ENCODE assay signal across 8 cellular contexts in genomic region chr17:32319548-32319905, GRCh38. TPM values are rescaled to one million over a fixed set of nuclear protein-coding genes. Genes with fewer than 3 reads are reported as not detected.
A peak's percentile ranks its signal among the peaks of the same experiment; 100 is the strongest.
DNase-seq lines count a peak whose midpoint lies in the region; ATAC-seq, FAIRE-seq and TF ChIP-seq lines count a peak whose summit lies in the region.

No MANE protein-coding gene starts in this region.

- H3K14ac ChIP-seq in H1 (ENCODE audit: insufficient read length), result no peak overlapping the region

- no peaks in the 10 kb centered on the region for H3K23me2 ChIP-seq in H1 (ENCODE audit: low read depth, low read length)

- no peak overlapping the region for H2BK12ac ChIP-seq in H1 (ENCODE audit: low read depth, low read length)

- H3K36me3 ChIP-seq in H1 (ENCODE audit: control insufficient read depth in 2 of 4, insufficient read depth in 4 of 4, low read length in 3 of 4), result peaks cover 0 to 5% (median 0%) of the 10 kb centered on the region in 4 experiments; a peak in 1 of 8 replicates

- no peak overlapping the region for H2AK5ac ChIP-seq in H1 (ENCODE audit: low read depth, low read length)

- H3K9ac ChIP-seq in H1 (replicated peaks in 1 of 4; ENCODE audit: extremely low read depth in 1 of 4, low read depth in 3 of 4, low read length in 3 of 4), result no peak overlapping the region

- no peaks in the 10 kb centered on the region for H3K79me1 ChIP-seq in H1 (ENCODE audit: low read depth, low read length)

- peak; percentile 79 for ATAC-seq in HG02970 (IDR thresholded peaks at IDR 0.05; ENCODE audit: low FRiP score, unreplicated experiment)

- H2BK120ac ChIP-seq in H1 (replicated peaks; ENCODE audit: low read depth, low read length), result no peak overlapping the region

- H3K79me2 ChIP-seq in H1 (ENCODE audit: control insufficient read depth in 1 of 2, insufficient read depth in 2 of 2, low read length in 2 of 2), result no peaks in the 10 kb centered on the region

- no peak overlapping the region for H3K4me3 ChIP-seq in H1 (ENCODE audit: extremely low read depth in 1 of 4, insufficient read depth in 2 of 4, low read depth in 3 of 4, low read length in 4 of 4)

- no peak overlapping the region for H2BK20ac ChIP-seq in H1 (ENCODE audit: low read length)

- TF ChIP-seq CTCF in H1 (IDR thresholded peaks at IDR 0.05; ENCODE audit: control extremely low read depth in 1 of 3, insufficient read depth in 1 of 3, low read depth in 1 of 3, low read length in 3 of 3), result peak; percentile 96 to 99 (median 99)

- no peak overlapping the region for H3K4ac ChIP-seq in H1 (replicated peaks; ENCODE audit: insufficient read length, low read depth, low read length)

- no peaks in the 10 kb centered on the region for H3K27me3 ChIP-seq in H1 (replicated peaks in 1 of 4; ENCODE audit: control insufficient read depth in 3 of 4, extremely low read depth in 1 of 4, insufficient read depth in 3 of 4, low read length in 3 of 4)

- POLR2A ChIA-PET in H1 (lab: Charles Lee; ENCODE audit: partially characterized antibody), result interaction anchor here (0.8 kb wide), 1 partner anchor 29 kb away, joined by 3 read pairs; no protein-coding TSS in a partner anchor

- no peaks in the 10 kb centered on the region for H4K20me1 ChIP-seq in H1 (replicated peaks in 1 of 2; ENCODE audit: control insufficient read depth in 1 of 2, insufficient read depth in 2 of 2, low read length in 2 of 2)

- peak; percentile 14 to 33 for DNase-seq in NCI-H187 (lab: John Stamatoyannopoulos, UW)
- DNase-seq in NCI-H187 treated with DMSO at 0.1 percent for 48 hours (lab: John Stamatoyannopoulos, UW), result no peak
- DNase-seq in NCI-H82 treated with DMSO at 0.1 percent for 48 hours (lab: John Stamatoyannopoulos, UW; ENCODE audit: unreplicated experiment), result peak; percentile 26
- peak; percentile 28 to 53 for DNase-seq in activated CD8-positive, alpha-beta memory T cell treated with anti-CD3 and anti-CD28 coated beads for 1 hour (ENCODE audit: extremely low read depth in 1 of 2, low read depth in 1 of 2)
- peak; percentile 47 to 98 for DNase-seq in H1 (ENCODE audit: low read depth in 1 of 2, low spot score in 2 of 2)
- peak; percentile 38 for DNase-seq in middle frontal gyrus (ENCODE audit: extremely low spot score, low spot score)
- DNase-seq in stimulated activated CD8-positive, alpha-beta memory T cell treated with anti-CD3 and anti-CD28 coated beads, Interleukin-7, amount 100 ng/mL, for 24 hours (ENCODE audit: low read depth), result peak; percentile 68

- no peak overlapping the region for H2AFZ ChIP-seq in H1 (ENCODE audit: low read length)

- TF ChIP-seq POLR2A in H1 (IDR thresholded peaks at IDR 0.05; ENCODE audit: control extremely low read depth in 1 of 2, low read depth in 2 of 2, low read length in 2 of 2), result no peak

- no peak overlapping the region for H3K4me2 ChIP-seq in H1 (ENCODE audit: insufficient read depth in 1 of 2, low read depth in 2 of 2, low read length in 2 of 2)

- H3K23ac ChIP-seq in H1 (ENCODE audit: insufficient read length), result no peak overlapping the region

- no peak overlapping the region for H2BK15ac ChIP-seq in H1 (ENCODE audit: low read length)

- WGBS in H1 (ENCODE audit: extremely low coverage in 1 of 2, insufficient coverage in 1 of 2, insufficient read length in 1 of 2, insufficient replicate concordance in 2 of 2, low coverage in 1 of 2, low lambda C conversion rate in 2 of 2, missing lambda C conversion rate in 1 of 2), 2 experiments, result 19% methylated on average over 5 of the region's 5 CpGs; no CpG with 5 or more reads in 1 of the 2 experiments

- H3K18ac ChIP-seq in H1 (ENCODE audit: extremely low read depth, low read length), result no peak overlapping the region

- no peaks in the 10 kb centered on the region for H3K9me3 ChIP-seq in H1 (ENCODE audit: insufficient read depth in 2 of 2, low read depth in 1 of 2, low read length in 1 of 2)

- CTCF ChIA-PET in H1 (lab: Charles Lee; ENCODE audit: partially characterized antibody), result interaction anchor here (0.6 to 13.3 kb wide), 33 partner anchors 9 to 405 kb away, joined by 3 to 170 read pairs (median 5); partner anchors contain the start of genes PSMD11, RHBDL3 and ZNF207

- peak; percentile 98 for TF ChIP-seq RAD21 in H1 (IDR thresholded peaks at IDR 0.05 in 1 of 2, conservative IDR thresholded peaks at IDR 0.05 in 1 of 2; ENCODE audit: low read depth in 2 of 2, low read length in 2 of 2)

- peak in 1 of 2 experiments; percentile 94; a peak in 1 of 3 replicates for TF ChIP-seq EP300 in H1 (IDR thresholded peaks at IDR 0.05; ENCODE audit: borderline replicate concordance in 1 of 2, low read depth in 2 of 2, low read length in 2 of 2)

- no peak overlapping the region for H4K91ac ChIP-seq in H1 (replicated peaks; ENCODE audit: insufficient read length, low read length)

- H3K56ac ChIP-seq in H1 (replicated peaks; ENCODE audit: insufficient read length, low read depth, low read length), result no peak overlapping the region

- H4K8ac ChIP-seq in H1 (ENCODE audit: extremely low read depth, insufficient read depth, low read length), result no peak overlapping the region

- H3K4me1 ChIP-seq in H1 (replicated peaks in 1 of 4; ENCODE audit: control insufficient read depth in 3 of 4, insufficient read depth in 4 of 4, low read length in 3 of 4), result peaks cover 0 to 15% (median 10%) of the 10 kb centered on the region in 4 experiments; a peak in 6 of 7 replicates

- no peak overlapping the region for H4K5ac ChIP-seq in H1 (ENCODE audit: insufficient read length, low read depth, low read length)

- H2BK5ac ChIP-seq in H1 (ENCODE audit: low read depth, low read length), result no peak overlapping the region

- FAIRE-seq in H1 (lab: Jason Lieb, UNC), result peak; percentile 60

- no peak overlapping the region for H3K27ac ChIP-seq in H1 (ENCODE audit: low read depth, low read length)

TF ChIP-seq in H1, 55 proteins besides CTCF, POLR2A, EP300 and RAD21:
- TF ChIP-seq MAX (IDR thresholded peaks at IDR 0.05) (0 out of 2 replicates have a peak, but pooled peaks have one; percentile 15), CBX8 (IDR thresholded peaks at IDR 0.05; ENCODE audit: borderline replicate concordance, low read depth, low read length) (no peak), GABPA (IDR thresholded peaks at IDR 0.05; ENCODE audit: borderline replicate concordance, insufficient read depth, low read length) (peak; percentile 56; the same call in 1 of the 2 replicates)

RNA-seq across cellular contexts. Expression of gene C17orf75, which starts 22.4 kb away (rescaled TPM):
- 35.4 and 42.6 TPM in 2 replicates for total RNA-seq in H1 (2021; fragmentation: NEBNext Ultra II Directional; extraction: Animal tissue kit (Norgen Biotek cat#: 25700))
- 12.0 and 15.8 TPM in 2 replicates for polyA plus RNA-seq in H1 (2011; rRNA removed)
- polyA plus RNA-seq in H1 (2011; cell fraction: cytosol; rRNA removed), result 28.3 TPM
- polyA plus RNA-seq in H1 (2011; cell fraction: nucleus; rRNA removed), result 17.9 TPM
- 27.6 to 38.1 TPM (median 37.1 TPM) in 4 replicates for polyA plus RNA-seq in H1 (2012, experiment 1 of 2)
- polyA plus RNA-seq in H1 (2012, experiment 2 of 2), result 5.0 TPM
- polyA plus RNA-seq in H1 (2013, experiment 1 of 2), result 29.9 TPM
- 28.1 TPM for polyA plus RNA-seq in H1 (2013, experiment 2 of 2)
- 19.6 and 23.2 TPM in 2 replicates for polyA minus RNA-seq in H1 (2011; rRNA and poly(A)+ RNA removed)
- 16.4 TPM for polyA minus RNA-seq in H1 (2011; cell fraction: cytosol; rRNA and poly(A)+ RNA removed)
- 21.9 TPM for polyA minus RNA-seq in H1 (2011; cell fraction: nucleus; rRNA and poly(A)+ RNA removed)

RNA-seq across cellular contexts. Expression of gene ZNF207, which starts 30.4 kb away (rescaled TPM):
- total RNA-seq in H1 (2021; fragmentation: NEBNext Ultra II Directional; extraction: Animal tissue kit (Norgen Biotek cat#: 25700)), result 254 and 268 TPM in 2 replicates
- 214 and 286 TPM in 2 replicates for polyA plus RNA-seq in H1 (2011; rRNA removed)
- polyA plus RNA-seq in H1 (2011; cell fraction: cytosol; rRNA removed), result 246 TPM
- 286 TPM for polyA plus RNA-seq in H1 (2011; cell fraction: nucleus; rRNA removed)
- polyA plus RNA-seq in H1 (2012, experiment 1 of 2), result 183 to 222 TPM (median 202 TPM) in 4 replicates
- polyA plus RNA-seq in H1 (2012, experiment 2 of 2), result 68.0 TPM
- 185 TPM for polyA plus RNA-seq in H1 (2013, experiment 1 of 2)
- polyA plus RNA-seq in H1 (2013, experiment 2 of 2), result 175 TPM
- 453 and 460 TPM in 2 replicates for polyA minus RNA-seq in H1 (2011; rRNA and poly(A)+ RNA removed)
- polyA minus RNA-seq in H1 (2011; cell fraction: cytosol; rRNA and poly(A)+ RNA removed), result 181 TPM
- 307 TPM for polyA minus RNA-seq in H1 (2011; cell fraction: nucleus; rRNA and poly(A)+ RNA removed)

RNA-seq across cellular contexts. Expression of gene RHBDL3, which starts 53.9 kb away (rescaled TPM):
- total RNA-seq in H1 (2021; fragmentation: NEBNext Ultra II Directional; extraction: Animal tissue kit (Norgen Biotek cat#: 25700)), result 11.8 and 12.2 TPM in 2 replicates
- polyA plus RNA-seq in H1 (2011; rRNA removed), result 9.6 and 15.9 TPM in 2 replicates
- 12.9 TPM for polyA plus RNA-seq in H1 (2011; cell fraction: cytosol; rRNA removed)
- polyA plus RNA-seq in H1 (2011; cell fraction: nucleus; rRNA removed), result 19.8 TPM
- polyA plus RNA-seq in H1 (2012, experiment 1 of 2), result 10.2 to 14.8 TPM (median 13.4 TPM) in 4 replicates
- 8.6 TPM for polyA plus RNA-seq in H1 (2012, experiment 2 of 2)
- polyA plus RNA-seq in H1 (2013, experiment 1 of 2), result 2.7 TPM
- 2.7 TPM for polyA plus RNA-seq in H1 (2013, experiment 2 of 2)
- polyA minus RNA-seq in H1 (2011; rRNA and poly(A)+ RNA removed), result 15.4 and 19.0 TPM in 2 replicates
- 8.8 TPM for polyA minus RNA-seq in H1 (2011; cell fraction: cytosol; rRNA and poly(A)+ RNA removed)
- polyA minus RNA-seq in H1 (2011; cell fraction: nucleus; rRNA and poly(A)+ RNA removed), result 12.4 TPM
